In genomic region chr20:41152108-41152757, GRCh38 we compare ENCODE assay signal across 12 cellular contexts. TPM values are rescaled to one million over a fixed set of nuclear protein-coding genes. Genes with fewer than 3 reads are reported as not detected.
DNase-seq lines count a peak whose midpoint lies in the region; ATAC-seq and TF ChIP-seq lines count a peak whose summit lies in the region.
"Had no signal": no experiment of that assay in that cellular context is flagged by ENCODE, and none has a peak within 500 bp of the region (broad histone marks: within the 10 kb centered on the region; RNA-seq: fewer than 3 reads in every experiment).

No MANE protein-coding gene starts in this region.

- peak overlapping the region; percentile 31 to 97 for H3K27ac Mint-ChIP-seq in activated naive CD4-positive, alpha-beta T cell treated with anti-CD3 and anti-CD28 coated beads, Interleukin-2, amount 50 U/mL, for 72 hours

- H3K9me3 Mint-ChIP-seq in activated T-cell treated with anti-CD3 and anti-CD28 coated beads, Interleukin-2, amount 50 U/mL, for 4 hours, result no peaks in the 10 kb centered on the region
- no peaks in the 10 kb centered on the region for H3K9me3 Mint-ChIP-seq in activated naive CD4-positive, alpha-beta T cell treated with anti-CD3 and anti-CD28 coated beads, Interleukin-2, amount 50 U/mL, for 72 hours

- no peak overlapping the region for H3K4me3 ChIP-seq in left lung
- H3K4me3 ChIP-seq in subcutaneous abdominal adipose tissue (ENCODE audit: low read depth in 1 of 5, low read length in 5 of 5), result no peak overlapping the region
- H3K4me3 ChIP-seq: adrenal gland had no signal

- H3K27me3 ChIP-seq in left lung, result no peaks in the 10 kb centered on the region
- H3K27me3 ChIP-seq in subcutaneous abdominal adipose tissue (ENCODE audit: control insufficient read depth in 5 of 5, insufficient read depth in 4 of 5, low read length in 5 of 5), result no peaks in the 10 kb centered on the region
- H3K27me3 ChIP-seq: adrenal gland had no signal

- TF ChIP-seq CTCF in left lung (IDR thresholded peaks at IDR 0.05), result no peak

- H3K9me3 ChIP-seq in left lung, result no peaks in the 10 kb centered on the region
- H3K9me3 ChIP-seq in subcutaneous abdominal adipose tissue (ENCODE audit: control insufficient read depth in 5 of 5, low read length in 5 of 5), result no peaks in the 10 kb centered on the region
- H3K9me3 ChIP-seq: adrenal gland had no signal

- H3K36me3 ChIP-seq in left lung (no peaks in the 10 kb centered on the region), subcutaneous abdominal adipose tissue (ENCODE audit: control insufficient read depth in 5 of 5, insufficient read depth in 5 of 5, low read length in 5 of 5) (no peaks in the 10 kb centered on the region)
- H3K36me3 ChIP-seq: adrenal gland had no signal

- H3K36me3 Mint-ChIP-seq in activated T-cell treated with anti-CD3 and anti-CD28 coated beads, Interleukin-2, amount 50 U/mL, for 4 hours (ENCODE audit: insufficient read depth), result peaks cover 8% of the 10 kb centered on the region
- H3K36me3 Mint-ChIP-seq in activated naive CD4-positive, alpha-beta T cell treated with anti-CD3 and anti-CD28 coated beads, Interleukin-2, amount 50 U/mL, for 72 hours, result peaks cover 6 to 40% of the 10 kb centered on the region in 2 donors

- DNase-seq in activated T-cell treated with anti-CD3 and anti-CD28 coated beads, Interleukin-2, amount 50 U/mL, for 4 hours, result no peak
- DNase-seq in activated T-cell treated with anti-CD3 and anti-CD28 coated beads, Interleukin-2, amount 50 U/mL, for 48 hours, result no peak
- no peak for DNase-seq in activated naive CD4-positive, alpha-beta T cell treated with anti-CD3 and anti-CD28 coated beads, Interleukin-2, amount 50 U/mL, for 72 hours (ENCODE audit: low spot score in 2 of 2)
- DNase-seq in left lung, result no peak
- DNase-seq: adrenal gland, EL, NCI-H446 treated with DMSO at 0.1 percent for 48 hours, RPMI8226 had no signal

- ATAC-seq in activated T-cell treated with anti-CD3 and anti-CD28 coated beads, Interleukin-2, amount 50 U/mL, for 4 hours, result no peak
- ATAC-seq in activated naive CD4-positive, alpha-beta T cell treated with anti-CD3 and anti-CD28 coated beads, Interleukin-2, amount 50 U/mL, for 72 hours, result no peak
- ATAC-seq in left lung (no peak), HG02884 (IDR thresholded peaks at IDR 0.05; ENCODE audit: unreplicated experiment) (no peak), GM19455 (IDR thresholded peaks at IDR 0.05; ENCODE audit: unreplicated experiment) (no peak), GM21528 (IDR thresholded peaks at IDR 0.05; ENCODE audit: low FRiP score, unreplicated experiment) (no peak)

- no peaks in the 10 kb centered on the region for H3K27me3 Mint-ChIP-seq in activated T-cell treated with anti-CD3 and anti-CD28 coated beads, Interleukin-2, amount 50 U/mL, for 4 hours (ENCODE audit: low read depth)

- peak overlapping the region; percentile 24 for H3K4me3 Mint-ChIP-seq in activated T-cell treated with anti-CD3 and anti-CD28 coated beads, Interleukin-2, amount 50 U/mL, for 4 hours

- H3K4me1 Mint-ChIP-seq in activated T-cell treated with anti-CD3 and anti-CD28 coated beads, Interleukin-2, amount 50 U/mL, for 4 hours (ENCODE audit: low read depth), result peaks cover 95% of the 10 kb centered on the region

- intact Hi-C loops in left lung (cut with DNase I), result no loop called here

- peak overlapping the region in 2 of 5 donors; percentile 4 to 26 for H3K9ac ChIP-seq in subcutaneous abdominal adipose tissue (ENCODE audit: low read length in 5 of 5)

- H3K27ac ChIP-seq in left lung, result peak overlapping the region; percentile 46 to 60
- peak overlapping the region; percentile 67 for H3K27ac ChIP-seq in subcutaneous abdominal adipose tissue (ENCODE audit: low read depth, low read length)

- H3K4me1 ChIP-seq in left lung, result peaks cover 18 to 73% of the 10 kb centered on the region in 2 donors
- peaks cover 8 to 95% (median 54%) of the 10 kb centered on the region in 5 donors for H3K4me1 ChIP-seq in subcutaneous abdominal adipose tissue (ENCODE audit: control insufficient read depth in 5 of 5, insufficient read depth in 5 of 5, low read length in 5 of 5)

RNA-seq across cellular contexts. Expression of gene PLCG1, which starts 14.9 kb away (rescaled TPM):
- 100 to 1,000 TPM in 1 of 3 donors, 10 to 100 TPM in 2; 89.1 to 104 (median 91.3) TPM for total RNA-seq in activated T-cell treated with anti-CD3 and anti-CD28 coated beads, Interleukin-2, amount 50 U/mL, for 4 hours
- total RNA-seq in activated naive CD4-positive, alpha-beta T cell treated with anti-CD3 and anti-CD28 coated beads, Interleukin-2, amount 50 U/mL, for 72 hours, result 100 to 1,000 TPM; 153 to 348 TPM
- 100 to 1,000 TPM in 1 of 2 donors, 10 to 100 TPM in 1; 64.9 to 121 TPM for total RNA-seq in left lung
